8 cellular contexts compared by ENCODE assay signal in genomic region chr1:150979007-150979722, GRCh38. TPM values are rescaled to one million over a fixed set of nuclear protein-coding genes. Genes with fewer than 3 reads are reported as not detected.
A peak's percentile ranks its signal among the peaks of the same experiment; 100 is the strongest.
DNase-seq lines count a peak whose midpoint lies in the region; ATAC-seq and TF ChIP-seq lines count a peak whose summit lies in the region.

No MANE protein-coding gene starts in this region.

- H3K9me3 Mint-ChIP-seq in immature natural killer cell: no peaks in the 10 kb centered on the region

- no peaks in the 10 kb centered on the region for H3K27me3 ChIP-seq in brain microvascular endothelial cell (replicated peaks)

- in situ Hi-C loops in brain microvascular endothelial cell (cut with HindIII; ENCODE audit: low pct_ligation_motif_present, low sequenced_read_pairs): no loop called here

- DNase-seq in DMS153 (lab: John Stamatoyannopoulos, UW): peak; percentile 71
- DNase-seq in NCI-H2107 treated with DMSO at 0.1 percent for 48 hours (lab: John Stamatoyannopoulos, UW; ENCODE audit: unreplicated experiment): peak; percentile 91
- DNase-seq in UCSD-AML1 (lab: John Stamatoyannopoulos, UW; ENCODE audit: unreplicated experiment): peak; percentile 85
- peak; percentile 88 for DNase-seq in brain microvascular endothelial cell
- DNase-seq in immature natural killer cell: peak; percentile 82 to 85 (median 84)
- DNase-seq in smooth muscle cell of the brain vasculature (ENCODE audit: low read depth, low spot score): peak; percentile 79

- peak; percentile 42 for ATAC-seq in HG02610 (IDR thresholded peaks at IDR 0.05; ENCODE audit: unreplicated experiment)
- no peak for ATAC-seq in GM21367 (IDR thresholded peaks at IDR 0.05; ENCODE audit: unreplicated experiment)

- peak; percentile 100 for TF ChIP-seq CTCF in brain microvascular endothelial cell (IDR thresholded peaks at IDR 0.05; ENCODE audit: low read depth, low read length, missing control alignments)

- peaks cover 32 to 42% of the 10 kb centered on the region in 2 donors for H3K4me1 Mint-ChIP-seq in immature natural killer cell

- H3K27ac Mint-ChIP-seq in immature natural killer cell: peak overlapping the region in 5 of 6 donors; percentile 18 to 73 (median 57)

- H3K4me3 ChIP-seq in brain microvascular endothelial cell (ENCODE audit: low read depth, low read length): peak overlapping the region; percentile 12

- H3K4me3 Mint-ChIP-seq in immature natural killer cell: peak overlapping the region; percentile 27 to 66 (median 43)

- no peaks in the 10 kb centered on the region for H3K36me3 ChIP-seq in brain microvascular endothelial cell (replicated peaks)

- no peaks in the 10 kb centered on the region for H3K36me3 Mint-ChIP-seq in immature natural killer cell

- H3K27me3 Mint-ChIP-seq in immature natural killer cell (ENCODE audit: low read depth in 3 of 3): peaks cover 0 to 7% (median 2%) of the 10 kb centered on the region in 3 donors

- no peak overlapping the region for H3K27ac ChIP-seq in brain microvascular endothelial cell

RNA-seq across cellular contexts. Expression of gene ANXA9, which starts 2.9 kb away (rescaled TPM):
- polyA plus RNA-seq in immature natural killer cell: not detected

RNA-seq across cellular contexts. Expression of gene CERS2, which starts 4.5 kb away (rescaled TPM):
- polyA plus RNA-seq in immature natural killer cell: 100 to 1,000 TPM; 138 to 200 (median 168) TPM

RNA-seq across cellular contexts. Expression of gene MINDY1, which starts 27.5 kb away (rescaled TPM):
- 1 to 10 TPM; 2.1 to 5.1 (median 3.6) TPM for polyA plus RNA-seq in immature natural killer cell

RNA-seq across cellular contexts. Expression of gene PRUNE1, which starts 29.1 kb away (rescaled TPM):
- polyA plus RNA-seq in immature natural killer cell: 10 to 100 TPM; 35.6 to 53.3 (median 40.1) TPM

RNA-seq across cellular contexts. Expression of gene SETDB1, which starts 53.0 kb away (rescaled TPM):
- 10 to 100 TPM; 11.7 to 20.9 (median 15.3) TPM for polyA plus RNA-seq in immature natural killer cell
